Comparison of ENCODE assay signal across 10 cellular contexts in the genomic region with DNA sequence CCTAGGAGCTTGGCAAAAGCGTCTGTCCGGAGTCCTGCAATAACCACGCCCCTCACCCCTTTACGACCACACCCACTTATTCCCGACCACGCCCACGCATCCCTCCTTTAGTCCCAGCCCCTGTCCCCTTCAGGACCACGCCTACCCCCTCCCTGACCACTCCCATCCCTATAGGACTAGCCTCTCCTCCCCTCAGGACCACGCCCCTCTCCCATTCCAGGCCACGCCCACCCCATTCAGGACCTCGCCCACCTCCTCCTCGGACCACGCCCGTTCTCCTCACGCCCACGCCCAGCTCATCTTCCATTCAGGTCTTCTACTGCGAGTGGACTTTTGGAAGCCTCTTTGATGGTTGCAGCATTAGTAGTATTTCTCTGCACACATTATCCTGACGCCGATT.
DNase-seq lines count a peak whose midpoint lies in the region; ATAC-seq and TF ChIP-seq lines count a peak whose summit lies in the region.
"Had no signal": no experiment of that assay in that cellular context is flagged by ENCODE, and none has a peak within 500 bp of the region (broad histone marks: within the 10 kb centered on the region; RNA-seq: fewer than 3 reads in every experiment).

No MANE protein-coding gene starts in this region.

- 0 out of 2 replicates have a peak overlapping the region, but pooled peaks have one; percentile 40 for H3K27ac ChIP-seq in SK-N-MC
- no peak overlapping the region for H3K27ac ChIP-seq in iPS DF 6.9 (ENCODE audit: low read length)
- no peak overlapping the region for H3K27ac ChIP-seq in CD4-positive, alpha-beta T cell (ENCODE audit: low read depth, low read length)

- CTCF ChIA-PET in CD4-positive, alpha-beta T cell (lab: Charles Lee), result no interaction called here

- H3K4me3 ChIP-seq in SK-N-MC (no peak overlapping the region), iPS DF 6.9 (ENCODE audit: low read length) (no peak overlapping the region)
- H3K4me3 ChIP-seq: lung had no signal

- DNase-seq in COLO668 (lab: John Stamatoyannopoulos, UW; ENCODE audit: unreplicated experiment) (peak; percentile 13), HT-29 (ENCODE audit: low spot score) (peak; percentile 56), SK-N-MC (ENCODE audit: low read depth, low spot score) (peak; percentile 44), iPS DF 6.9 (ENCODE audit: low read depth, low spot score) (peak; percentile 95), NCI-H2227 treated with DMSO at 0.1 percent for 48 hours (lab: John Stamatoyannopoulos, UW) (no peak), DMS79 treated with DMSO at 0.1 percent for 48 hours (lab: John Stamatoyannopoulos, UW) (no peak), GM10266 (ENCODE audit: extremely low spot score) (no peak)
- no peak for DNase-seq in CD4-positive, alpha-beta T cell

- 0 out of 2 replicates have a peak, but pooled peaks cover 1% of the 10 kb centered on the region for H3K27me3 ChIP-seq in iPS DF 6.9 (ENCODE audit: control insufficient read depth, insufficient read depth, low read length)
- no peaks in the 10 kb centered on the region for H3K27me3 ChIP-seq in CD4-positive, alpha-beta T cell (ENCODE audit: control insufficient read depth, insufficient read depth, low read length)

- H3K4me1 Mint-ChIP-seq in CD4-positive, alpha-beta T cell (ENCODE audit: low read depth), result no peaks in the 10 kb centered on the region

- no CpG with 5 or more reads among the region's 19 CpGs for WGBS in iPS DF 6.9 (ENCODE audit: insufficient coverage, insufficient read length)

- intact Hi-C loops in CD4-positive, alpha-beta T cell (cut with DNase I, micrococcal nuclease), result no loop called here

- no peak overlapping the region for H3K27ac Mint-ChIP-seq in CD4-positive, alpha-beta T cell
- H3K27ac Mint-ChIP-seq: dendritic cell treated with granulocyte-macrophage colony-stimulating factor and Interleukin-4, amounts not matched to agents 40 ng/mL and 50 ng/mL, for 4 days had no signal

- H3K4me1 ChIP-seq in iPS DF 6.9 (ENCODE audit: control insufficient read depth, insufficient read depth, low read length), result peaks cover 2% of the 10 kb centered on the region; the same call in 1 of the 2 replicates

- no peaks in the 10 kb centered on the region for H3K27me3 Mint-ChIP-seq in CD4-positive, alpha-beta T cell

- H3K9me3 ChIP-seq in SK-N-MC (ENCODE audit: low read depth, low read length), result no peaks in the 10 kb centered on the region
- no peaks in the 10 kb centered on the region for H3K9me3 ChIP-seq in iPS DF 6.9 (ENCODE audit: control insufficient read depth, insufficient read depth, low read length)
- H3K9me3 ChIP-seq in CD4-positive, alpha-beta T cell (ENCODE audit: control insufficient read depth, low read length), result no peaks in the 10 kb centered on the region

- POLR2A ChIA-PET in CD4-positive, alpha-beta T cell (lab: Charles Lee), result interaction anchor here (0.6 kb wide), 1 partner anchor 314 kb away, joined by 3 read pairs; no protein-coding TSS in a partner anchor

- H3K36me3 ChIP-seq in SK-N-MC (ENCODE audit: insufficient read depth, low read length) (no peaks in the 10 kb centered on the region), iPS DF 6.9 (ENCODE audit: control insufficient read depth, insufficient read depth, low read length) (no peaks in the 10 kb centered on the region)

- TF ChIP-seq CTCF in CD4-positive, alpha-beta T cell (IDR thresholded peaks at IDR 0.05), result no peak
- no peak for TF ChIP-seq CTCF in GM10266 (IDR thresholded peaks at IDR 0.05; ENCODE audit: control insufficient read depth, insufficient read depth, low read depth, missing control alignments)

- ATAC-seq in CD4-positive, alpha-beta T cell (ENCODE audit: poor library complexity), result no peak

- H3K4me3 Mint-ChIP-seq in CD4-positive, alpha-beta T cell, result no peak overlapping the region
- H3K4me3 Mint-ChIP-seq: dendritic cell treated with granulocyte-macrophage colony-stimulating factor and Interleukin-4, amounts not matched to agents 40 ng/mL and 50 ng/mL, for 4 days had no signal

- no peak overlapping the region for H3K9ac ChIP-seq in SK-N-MC (ENCODE audit: insufficient read length)

- no peaks in the 10 kb centered on the region for H3K9me3 Mint-ChIP-seq in CD4-positive, alpha-beta T cell
- H3K9me3 Mint-ChIP-seq: dendritic cell treated with granulocyte-macrophage colony-stimulating factor and Interleukin-4, amounts not matched to agents 40 ng/mL and 50 ng/mL, for 4 days had no signal

- peaks cover 5% of the 10 kb centered on the region for H3K36me3 Mint-ChIP-seq in CD4-positive, alpha-beta T cell (ENCODE audit: low read depth)

Comparison
In these comparisons a context has a peak if more than half of its experiments do, and no peak if none do; other contexts are left out.
1. DNase-seq: peak in COLO668 (single experiment), HT-29 (single experiment), SK-N-MC (single experiment) and iPS DF 6.9 (single experiment); none in NCI-H2227 treated with DMSO at 0.1 percent for 48 hours (single experiment), CD4-positive, alpha-beta T cell (0 of 10), DMS79 treated with DMSO at 0.1 percent for 48 hours (single experiment) and GM10266 (single experiment).